25 cellular contexts compared by ENCODE assay signal in genomic region chr9:86821011-86821845, GRCh38.
DNase-seq lines count a peak whose midpoint lies in the region; ATAC-seq, FAIRE-seq and TF ChIP-seq lines count a peak whose summit lies in the region.
"Had no signal": no experiment of that assay in that cellular context is flagged by ENCODE, and none has a peak within 500 bp of the region (broad histone marks: within the 10 kb centered on the region; RNA-seq: fewer than 3 reads in every experiment).

No MANE protein-coding gene starts in this region.

- H3K4me2 ChIP-seq in GM23248 (ENCODE audit: unreplicated experiment): peak overlapping the region; percentile 28

- no peak overlapping the region for H3K27ac Mint-ChIP-seq in activated CD4-positive, alpha-beta T cell treated with anti-CD3 and anti-CD28 coated beads, Interleukin-2, amount 10 ng/mL, durations not matched to agents 24 days and 14 days
- H3K27ac Mint-ChIP-seq: activated naive CD4-positive, alpha-beta T cell treated with anti-CD3 and anti-CD28 coated beads, Interleukin-2, amount 50 U/mL, for 24 hours; memory B cell had no signal

- no peak overlapping the region for H3K9ac ChIP-seq in GM23248

- H3K27me3 Mint-ChIP-seq in activated CD4-positive, alpha-beta T cell treated with anti-CD3 and anti-CD28 coated beads, Interleukin-2, amount 10 ng/mL, durations not matched to agents 24 days and 14 days: no peaks in the 10 kb centered on the region

- H3K36me3 Mint-ChIP-seq in activated CD4-positive, alpha-beta T cell treated with anti-CD3 and anti-CD28 coated beads, Interleukin-2, amount 10 ng/mL, durations not matched to agents 24 days and 14 days (ENCODE audit: low read depth): no peaks in the 10 kb centered on the region
- H3K36me3 Mint-ChIP-seq: activated naive CD4-positive, alpha-beta T cell treated with anti-CD3 and anti-CD28 coated beads, Interleukin-2, amount 50 U/mL, for 24 hours; memory B cell had no signal

- peak; percentile 63 for DNase-seq in GM23248
- peak; percentile 3 for DNase-seq in bronchial epithelial cell (ENCODE audit: low read depth)
- peak; percentile 8 for DNase-seq in glomerular visceral epithelial cell (ENCODE audit: extremely low spot score)
- DNase-seq in renal cortical epithelial cell (ENCODE audit: low read depth): peak; percentile 41
- no peak for DNase-seq in stimulated activated CD4-positive, alpha-beta T cell treated with anti-CD3 and anti-CD28 coated beads, Interleukin-4, amount 100 ng/mL, for 4 hours
- no peak for DNase-seq in activated CD4-positive, alpha-beta T cell treated with anti-CD3 and anti-CD28 coated beads, Interleukin-2, amount 10 ng/mL, durations not matched to agents 24 days and 14 days
- no peak for DNase-seq in stimulated activated CD4-positive, alpha-beta T cell treated with anti-CD3 and anti-CD28 coated beads, Interleukin-2, amount 100 ng/mL, for 48 hours
- DNase-seq: effector memory CD4-positive, alpha-beta T cell; EL; glutamatergic neuron; NCI-H1105 treated with DMSO at 0.1 percent for 48 hours; NCI-H2081; NCI-H446; stimulated activated CD4-positive, alpha-beta T cell treated with anti-CD3 and anti-CD28 coated beads, Interleukin-12 subunit alpha, Interleukin-12 subunit beta, amount 100 ng/mL, for 4 hours; stimulated activated naive CD8-positive, alpha-beta T cell treated with anti-CD3 and anti-CD28 coated beads, Interleukin-15, Interleukin-2, amounts not matched to agents 100 U/mL and 50 U/mL, for 24 hours; thyroid gland; WERI-Rb-1 had no signal

- no peaks in the 10 kb centered on the region for H3K4me1 Mint-ChIP-seq in activated CD4-positive, alpha-beta T cell treated with anti-CD3 and anti-CD28 coated beads, Interleukin-2, amount 10 ng/mL, durations not matched to agents 24 days and 14 days
- H3K4me1 Mint-ChIP-seq: activated naive CD4-positive, alpha-beta T cell treated with anti-CD3 and anti-CD28 coated beads, Interleukin-2, amount 50 U/mL, for 24 hours; memory B cell had no signal

- H2AFZ ChIP-seq in GM23248: no peak overlapping the region

- ATAC-seq in HG02610 (IDR thresholded peaks at IDR 0.05; ENCODE audit: unreplicated experiment): no peak
- ATAC-seq: esophagus mucosa; HCT116; stimulated activated naive CD8-positive, alpha-beta T cell treated with anti-CD3 and anti-CD28 coated beads, Interleukin-15, Interleukin-2, amounts not matched to agents 100 U/mL and 50 U/mL, for 24 hours had no signal

- intact Hi-C loops in activated CD4-positive, alpha-beta T cell treated with anti-CD3 and anti-CD28 coated beads, Interleukin-2, amount 10 ng/mL, durations not matched to agents 24 days and 14 days (cut with micrococcal nuclease): no loop called here

- H3F3A ChIP-seq in GM23248 (ENCODE audit: insufficient read depth): peaks cover 10% of the 10 kb centered on the region

- H3K9me3 ChIP-seq in GM23248 (ENCODE audit: low read depth): no peaks in the 10 kb centered on the region
- H3K9me3 ChIP-seq: thyroid gland had no signal

- peaks cover 10% of the 10 kb centered on the region; the same call in 1 of the 2 replicates for H3K4me1 ChIP-seq in GM23248 (ENCODE audit: insufficient read depth)
- H3K4me1 ChIP-seq: right atrium auricular region, thyroid gland had no signal

- H3K27ac ChIP-seq in GM23248: no peak overlapping the region
- H3K27ac ChIP-seq: C4-2B, right atrium auricular region, thyroid gland, WERI-Rb-1 had no signal

- 71 to 76% methylated on average over 8 of the region's 8 CpGs for WGBS in GM23248 (ENCODE audit: low coverage in 1 of 2, low lambda C conversion rate in 2 of 2, missing lambda C conversion rate in 2 of 2), 2 experiments

- H3K27me3 ChIP-seq in GM23248 (replicated peaks; ENCODE audit: insufficient read depth) (no peaks in the 10 kb centered on the region), bronchial epithelial cell (ENCODE audit: control insufficient read depth, insufficient read depth, low read length) (no peaks in the 10 kb centered on the region)
- H3K27me3 ChIP-seq: right atrium auricular region, thyroid gland had no signal

- no peaks in the 10 kb centered on the region for H3K79me2 ChIP-seq in GM23248 (ENCODE audit: insufficient read depth)

- no peaks in the 10 kb centered on the region for H3K36me3 ChIP-seq in GM23248 (ENCODE audit: low read depth)
- no peaks in the 10 kb centered on the region for H3K36me3 ChIP-seq in bronchial epithelial cell (ENCODE audit: control insufficient read depth, insufficient read depth, low read length)
- H3K36me3 ChIP-seq: right atrium auricular region, thyroid gland, WERI-Rb-1 had no signal

- no peaks in the 10 kb centered on the region for H4K20me1 ChIP-seq in GM23248 (ENCODE audit: insufficient read depth)

- no peak overlapping the region for H3K4me3 Mint-ChIP-seq in activated CD4-positive, alpha-beta T cell treated with anti-CD3 and anti-CD28 coated beads, Interleukin-2, amount 10 ng/mL, durations not matched to agents 24 days and 14 days
- H3K4me3 Mint-ChIP-seq: activated naive CD4-positive, alpha-beta T cell treated with anti-CD3 and anti-CD28 coated beads, Interleukin-2, amount 50 U/mL, for 24 hours; memory B cell had no signal

- no peaks in the 10 kb centered on the region for H3K9me2 ChIP-seq in GM23248 (ENCODE audit: insufficient read depth)

- no peak overlapping the region for H3K4me3 ChIP-seq in GM23248
- no peak overlapping the region for H3K4me3 ChIP-seq in bronchial epithelial cell (ENCODE audit: low read depth, low read length)
- H3K4me3 ChIP-seq: right atrium auricular region, thyroid gland had no signal

- H3K9me3 Mint-ChIP-seq in activated CD4-positive, alpha-beta T cell treated with anti-CD3 and anti-CD28 coated beads, Interleukin-2, amount 10 ng/mL, durations not matched to agents 24 days and 14 days: no peaks in the 10 kb centered on the region

- FAIRE-seq in bronchial epithelial cell (lab: Jason Lieb, UNC): peak; percentile 47
- FAIRE-seq: GM12892 had no signal

- TF ChIP-seq CTCF in bronchial epithelial cell (IDR thresholded peaks at IDR 0.05; ENCODE audit: insufficient read depth, low read length, severe bottlenecking): no peak

- in situ Hi-C loops in GM23248 (cut with MboI): no loop called here

Comparison
In these comparisons a context has a peak if more than half of its experiments do, and no peak if none do; other contexts are left out.
1. DNase-seq: peak in GM23248 (single experiment), bronchial epithelial cell (single experiment), glomerular visceral epithelial cell (single experiment) and renal cortical epithelial cell (single experiment); none in stimulated activated CD4-positive, alpha-beta T cell treated with anti-CD3 and anti-CD28 coated beads, Interleukin-4, amount 100 ng/mL, for 4 hours (0 of 2), activated CD4-positive, alpha-beta T cell treated with anti-CD3 and anti-CD28 coated beads, Interleukin-2, amount 10 ng/mL, durations not matched to agents 24 days and 14 days (single experiment) and stimulated activated CD4-positive, alpha-beta T cell treated with anti-CD3 and anti-CD28 coated beads, Interleukin-2, amount 100 ng/mL, for 48 hours (0 of 2).